Comparison of ENCODE assay signal across 16 cellular contexts in genomic region chr13:37481005-37481857, GRCh38.
DNase-seq lines count a peak whose midpoint lies in the region; ATAC-seq, FAIRE-seq and TF ChIP-seq lines count a peak whose summit lies in the region.
"Had no signal": no experiment of that assay in that cellular context is flagged by ENCODE, and none has a peak within 500 bp of the region (broad histone marks: within the 10 kb centered on the region; RNA-seq: fewer than 3 reads in every experiment).

No MANE protein-coding gene starts in this region.

- TF ChIP-seq CTCF in HepG2 (CRISPR knock-in tag; IDR thresholded peaks at IDR 0.05): no peak
- no peak for TF ChIP-seq CTCF in right lobe of liver (IDR thresholded peaks at IDR 0.05)
- TF ChIP-seq CTCF in fibroblast of mammary gland (conservative IDR thresholded peaks at IDR 0.05; ENCODE audit: control insufficient read depth, insufficient read depth, low read depth, low read length): no peak
- TF ChIP-seq CTCF in GM13976 (IDR thresholded peaks at IDR 0.05; ENCODE audit: borderline replicate concordance, control extremely low read depth, extremely low read depth, insufficient read depth, missing control alignments): no peak

- no peak for TF ChIP-seq POLR2A in HepG2 (IDR thresholded peaks at IDR 0.05; ENCODE audit: insufficient read depth in 1 of 2, low read depth in 2 of 2, low read length in 2 of 2)
- no peak for TF ChIP-seq POLR2A in right lobe of liver (IDR thresholded peaks at IDR 0.05)

- H3K9ac ChIP-seq in HepG2 (ENCODE audit: insufficient read depth, low read depth, low read length) (no peak overlapping the region), Karpas-422 (ENCODE audit: low read length) (no peak overlapping the region)

- TF ChIP-seq EP300 in HepG2 (IDR thresholded peaks at IDR 0.05; ENCODE audit: low read depth in 2 of 2, low read length in 2 of 2) (no peak), HepG2 (CRISPR knock-in tag; IDR thresholded peaks at IDR 0.05; ENCODE audit: borderline replicate concordance) (no peak)

- H2AFZ ChIP-seq in HepG2 (ENCODE audit: low read length) (no peak overlapping the region), Karpas-422 (ENCODE audit: low read length) (no peak overlapping the region)

- intact Hi-C loops in HepG2 (cut with micrococcal nuclease; ENCODE audit: unreplicated experiment) (no loop called here), right lobe of liver (cut with DNase I) (no loop called here)

- no peak for TF ChIP-seq RAD21 in HepG2 (CRISPR knock-in tag; IDR thresholded peaks at IDR 0.05)

- no peak overlapping the region for H3K4me3 ChIP-seq in HepG2 (replicated peaks in 1 of 3; ENCODE audit: insufficient read depth in 1 of 3, low read depth in 2 of 3, low read length in 3 of 3)
- no peak overlapping the region for H3K4me3 ChIP-seq in right lobe of liver
- no peak overlapping the region for H3K4me3 ChIP-seq in fibroblast of mammary gland (ENCODE audit: control insufficient read depth, low read depth, low read length)
- H3K4me3 ChIP-seq in Karpas-422 (ENCODE audit: low read length): no peak overlapping the region
- H3K4me3 ChIP-seq: heart left ventricle had no signal

- no TSS peak for BruUV-seq in HepG2 (replicated peaks; lab: Mats Ljungman, UMichigan)

- H3K27ac ChIP-seq in HepG2 (ENCODE audit: extremely low read length, insufficient read depth, low read length): no peak overlapping the region
- no peak overlapping the region for H3K27ac ChIP-seq in right lobe of liver
- H3K27ac ChIP-seq in Karpas-422 (ENCODE audit: low read length): no peak overlapping the region

- ATAC-seq in HepG2: no peak
- ATAC-seq in right lobe of liver: no peak
- no peak for ATAC-seq in GM18873 (IDR thresholded peaks at IDR 0.05; ENCODE audit: low FRiP score, unreplicated experiment)
- ATAC-seq: effector memory CD8-positive, alpha-beta T cell; left lobe of liver had no signal

- in situ Hi-C loops in HepG2 (cut with HindIII; ENCODE audit: extremely low pct_ligation_motif_present, low pct_unique_long_range_greater_than_20kb): no loop called here
- in situ Hi-C loops in GM13976 (cut with MboI; ENCODE audit: low sequenced_read_pairs, unreplicated experiment): no loop called here

- H3K4me2 ChIP-seq in HepG2 (ENCODE audit: low read depth, low read length) (no peak overlapping the region), Karpas-422 (ENCODE audit: low read depth, low read length, poor library complexity, severe bottlenecking) (no peak overlapping the region)

- DNase-seq in HepG2 (ENCODE audit: low spot score): no peak
- no peak for DNase-seq in right lobe of liver
- DNase-seq in NCI-H69 (lab: John Stamatoyannopoulos, UW): peak; percentile 86
- DNase-seq in fibroblast of mammary gland (ENCODE audit: low read depth): peak; percentile 62
- no peak for DNase-seq in Karpas-422
- no peak for DNase-seq in T-helper 9 cell
- no peak for DNase-seq in GM13976 (ENCODE audit: low spot score)
- DNase-seq: activated T-cell treated with anti-CD3 and anti-CD28 coated beads, Interleukin-2, amount 50 U/mL, for 1 hour; effector memory CD8-positive, alpha-beta T cell; heart left ventricle; NK-92 treated with Interleukin-12 subunit alpha and Interleukin-12 subunit beta, amount 100 ng/mL, for 24 hours; stimulated activated CD8-positive, alpha-beta memory T cell treated with anti-CD3 and anti-CD28 coated beads, Interleukin-4, amount 100 ng/mL, for 48 hours had no signal

- no peaks in the 10 kb centered on the region for H3K4me1 ChIP-seq in HepG2 (ENCODE audit: insufficient read depth, low read length)
- no peaks in the 10 kb centered on the region for H3K4me1 ChIP-seq in right lobe of liver
- no peaks in the 10 kb centered on the region for H3K4me1 ChIP-seq in Karpas-422 (ENCODE audit: low read length)

- no peaks in the 10 kb centered on the region for H3K27me3 ChIP-seq in HepG2 (ENCODE audit: control insufficient read depth in 1 of 2, insufficient read depth in 2 of 2, low read length in 2 of 2)
- no peaks in the 10 kb centered on the region for H3K27me3 ChIP-seq in right lobe of liver
- no peaks in the 10 kb centered on the region for H3K27me3 ChIP-seq in Karpas-422 (ENCODE audit: low read length)
- H3K27me3 ChIP-seq: heart left ventricle had no signal

- CTCF ChIA-PET in HepG2 (lab: Yijun Ruan, JAX; ENCODE audit: low intra/inter-chr PET ratio, low total read pairs): no interaction called here

- FAIRE-seq in HepG2 (lab: Jason Lieb, UNC): no peak
- FAIRE-seq: G401.6, urothelium cell line had no signal

- H3K79me2 ChIP-seq in HepG2 (ENCODE audit: insufficient read depth, low read length) (no peaks in the 10 kb centered on the region), Karpas-422 (ENCODE audit: low read length) (no peaks in the 10 kb centered on the region)

- POLR2A ChIA-PET in HepG2 (lab: Yijun Ruan, JAX): no interaction called here

- 0 out of 2 replicates have a peak, but pooled peaks cover 5% of the 10 kb centered on the region for H3K9me2 ChIP-seq in Karpas-422 (replicated peaks; ENCODE audit: insufficient read depth, low read length)

- H4K20me1 ChIP-seq in HepG2 (ENCODE audit: insufficient read depth, low read length): no peaks in the 10 kb centered on the region
- H4K20me1 ChIP-seq in Karpas-422 (ENCODE audit: insufficient read depth, low read depth, low read length): no peaks in the 10 kb centered on the region

- no peaks in the 10 kb centered on the region for H3K9me3 ChIP-seq in HepG2 (ENCODE audit: low read length)
- H3K9me3 ChIP-seq in right lobe of liver: no peaks in the 10 kb centered on the region
- H3K9me3 ChIP-seq in Karpas-422 (ENCODE audit: low read length): no peaks in the 10 kb centered on the region
- H3K9me3 ChIP-seq: heart left ventricle had no signal

- WGBS in HepG2 (ENCODE audit: low lambda C conversion rate): 40% methylated on average over 7 of the region's 7 CpGs
- 60% methylated on average over 7 of the region's 7 CpGs for WGBS in right lobe of liver (ENCODE audit: insufficient coverage, low coverage, low lambda C conversion rate, missing lambda C conversion rate)

- H3K36me3 ChIP-seq in HepG2 (replicated peaks in 1 of 2; ENCODE audit: control insufficient read depth in 1 of 2, insufficient read depth in 2 of 2, low read length in 2 of 2) (no peaks in the 10 kb centered on the region), right lobe of liver (no peaks in the 10 kb centered on the region), Karpas-422 (ENCODE audit: insufficient read depth, low read length) (no peaks in the 10 kb centered on the region)
- H3K36me3 ChIP-seq: heart left ventricle had no signal

TF ChIP-seq in HepG2, 621 proteins besides CTCF, POLR2A, EP300 and RAD21:
- TF ChIP-seq ELF4 (CRISPR knock-in tag; IDR thresholded peaks at IDR 0.05; ENCODE audit: borderline replicate concordance): no peak
- TF ChIP-seq THAP7 (CRISPR knock-in tag; IDR thresholded peaks at IDR 0.05): no peak
- no peak for TF ChIP-seq IKZF5 (CRISPR knock-in tag; IDR thresholded peaks at IDR 0.05)
- TF ChIP-seq RAD51 (IDR thresholded peaks at IDR 0.05; ENCODE audit: borderline replicate concordance): peak; percentile 19; the same call in 1 of the 2 replicates
- TF ChIP-seq HNRNPL (IDR thresholded peaks at IDR 0.05; ENCODE audit: low read depth, low read length): no peak
- no peak for TF ChIP-seq PITX1 (CRISPR knock-in tag; IDR thresholded peaks at IDR 0.05)
- no peak for TF ChIP-seq BCL6 (CRISPR knock-in tag; IDR thresholded peaks at IDR 0.05)

Comparison
In these comparisons a context has a peak if more than half of its experiments do, and no peak if none do; other contexts are left out.
1. DNase-seq: peak in NCI-H69 (single experiment) and fibroblast of mammary gland (single experiment); none in HepG2 (single experiment), right lobe of liver (0 of 3), Karpas-422 (single experiment), T-helper 9 cell (single experiment) and GM13976 (single experiment).